1 cellular context compared by ENCODE assay signal in genomic region chrX:135572436-135572835, GRCh38.
TF ChIP-seq lines count a peak whose summit lies in the region.

No MANE protein-coding gene starts in this region.

TF ChIP-seq in WTC11, 78 proteins besides CTCF, POLR2A, EP300 and RAD21 (continued from another document):
- TF ChIP-seq NR3C1 (CRISPR knock-in tag; conservative IDR thresholded peaks at IDR 0.05; ENCODE audit: low read depth), result no peak
- TF ChIP-seq HMGA2 (CRISPR knock-in tag; IDR thresholded peaks at IDR 0.05), result no peak
- no peak for TF ChIP-seq PRDM15 (CRISPR knock-in tag; IDR thresholded peaks at IDR 0.05)
